ENCODE assay signal across 13 cellular contexts in genomic region chr1:110714419-110715107, GRCh38. TPM values are rescaled to one million over a fixed set of nuclear protein-coding genes. Genes with fewer than 3 reads are reported as not detected.
"Had no signal": no experiment of that assay in that cellular context is flagged by ENCODE, and none has a peak within 500 bp of the region (broad histone marks: within the 10 kb centered on the region; RNA-seq: fewer than 3 reads in every experiment).

No MANE protein-coding gene starts in this region.

- H3K27ac ChIP-seq: foreskin keratinocyte, heart left ventricle, left ventricle myocardium inferior, neutrophil, right lobe of liver had no signal

- H3K4me3 Mint-ChIP-seq: activated CD4-positive, alpha-beta memory T cell treated with anti-CD3 and anti-CD28 coated beads for 36 hours; activated naive CD8-positive, alpha-beta T cell; activated T-cell treated with anti-CD3 and anti-CD28 coated beads, Interleukin-2, amount 50 U/mL, for 4 hours; stimulated activated memory B cell treated with anti-CD40 and anti-IgM and Interleukin-4, amounts not matched to agents 10 μg/mL and 1 μg/mL and 100 μg/mL, for 72 hours; type B pancreatic cell had no signal

- H3K27ac Mint-ChIP-seq: activated CD4-positive, alpha-beta memory T cell treated with anti-CD3 and anti-CD28 coated beads for 36 hours; activated naive CD8-positive, alpha-beta T cell; progenitor cell of endocrine pancreas; stimulated activated memory B cell treated with anti-CD40 and anti-IgM and Interleukin-4, amounts not matched to agents 10 μg/mL and 1 μg/mL and 100 μg/mL, for 72 hours; type B pancreatic cell had no signal

- H3K36me3 Mint-ChIP-seq: activated CD4-positive, alpha-beta memory T cell treated with anti-CD3 and anti-CD28 coated beads for 36 hours; activated naive CD8-positive, alpha-beta T cell; stimulated activated memory B cell treated with anti-CD40 and anti-IgM and Interleukin-4, amounts not matched to agents 10 μg/mL and 1 μg/mL and 100 μg/mL, for 72 hours; type B pancreatic cell had no signal

- H3K4me1 Mint-ChIP-seq: stimulated activated memory B cell treated with anti-CD40 and anti-IgM and Interleukin-4, amounts not matched to agents 10 μg/mL and 1 μg/mL and 100 μg/mL, for 72 hours had no signal

- DNase-seq: activated CD4-positive, alpha-beta memory T cell treated with anti-CD3 and anti-CD28 coated beads for 36 hours; activated gamma-delta T cell; activated T-cell treated with anti-CD3 and anti-CD28 coated beads, Interleukin-2, amount 50 U/mL, for 4 hours; foreskin keratinocyte; heart left ventricle; left ventricle myocardium inferior; mesenchymal stem cell; right lobe of liver had no signal

- H3K27me3 Mint-ChIP-seq: activated CD4-positive, alpha-beta memory T cell treated with anti-CD3 and anti-CD28 coated beads for 36 hours; activated naive CD8-positive, alpha-beta T cell; stimulated activated memory B cell treated with anti-CD40 and anti-IgM and Interleukin-4, amounts not matched to agents 10 μg/mL and 1 μg/mL and 100 μg/mL, for 72 hours had no signal

- H3K27me3 ChIP-seq: foreskin keratinocyte, right lobe of liver had no signal

- H3K9me3 Mint-ChIP-seq: activated CD4-positive, alpha-beta memory T cell treated with anti-CD3 and anti-CD28 coated beads for 36 hours; activated T-cell treated with anti-CD3 and anti-CD28 coated beads, Interleukin-2, amount 50 U/mL, for 4 hours; stimulated activated memory B cell treated with anti-CD40 and anti-IgM and Interleukin-4, amounts not matched to agents 10 μg/mL and 1 μg/mL and 100 μg/mL, for 72 hours; type B pancreatic cell had no signal

- H3K4me3 ChIP-seq: heart left ventricle, left ventricle myocardium inferior, right lobe of liver had no signal

RNA-seq across cellular contexts. Expression of gene KCNA3, which starts 39.8 kb away (rescaled TPM):
- total RNA-seq: foreskin keratinocyte had no signal
